Comparison of ENCODE assay signal across 1 cellular context in genomic region chr4:2536193-2537010, GRCh38.
TF ChIP-seq lines count a peak whose summit lies in the region.

A gene with protein sequence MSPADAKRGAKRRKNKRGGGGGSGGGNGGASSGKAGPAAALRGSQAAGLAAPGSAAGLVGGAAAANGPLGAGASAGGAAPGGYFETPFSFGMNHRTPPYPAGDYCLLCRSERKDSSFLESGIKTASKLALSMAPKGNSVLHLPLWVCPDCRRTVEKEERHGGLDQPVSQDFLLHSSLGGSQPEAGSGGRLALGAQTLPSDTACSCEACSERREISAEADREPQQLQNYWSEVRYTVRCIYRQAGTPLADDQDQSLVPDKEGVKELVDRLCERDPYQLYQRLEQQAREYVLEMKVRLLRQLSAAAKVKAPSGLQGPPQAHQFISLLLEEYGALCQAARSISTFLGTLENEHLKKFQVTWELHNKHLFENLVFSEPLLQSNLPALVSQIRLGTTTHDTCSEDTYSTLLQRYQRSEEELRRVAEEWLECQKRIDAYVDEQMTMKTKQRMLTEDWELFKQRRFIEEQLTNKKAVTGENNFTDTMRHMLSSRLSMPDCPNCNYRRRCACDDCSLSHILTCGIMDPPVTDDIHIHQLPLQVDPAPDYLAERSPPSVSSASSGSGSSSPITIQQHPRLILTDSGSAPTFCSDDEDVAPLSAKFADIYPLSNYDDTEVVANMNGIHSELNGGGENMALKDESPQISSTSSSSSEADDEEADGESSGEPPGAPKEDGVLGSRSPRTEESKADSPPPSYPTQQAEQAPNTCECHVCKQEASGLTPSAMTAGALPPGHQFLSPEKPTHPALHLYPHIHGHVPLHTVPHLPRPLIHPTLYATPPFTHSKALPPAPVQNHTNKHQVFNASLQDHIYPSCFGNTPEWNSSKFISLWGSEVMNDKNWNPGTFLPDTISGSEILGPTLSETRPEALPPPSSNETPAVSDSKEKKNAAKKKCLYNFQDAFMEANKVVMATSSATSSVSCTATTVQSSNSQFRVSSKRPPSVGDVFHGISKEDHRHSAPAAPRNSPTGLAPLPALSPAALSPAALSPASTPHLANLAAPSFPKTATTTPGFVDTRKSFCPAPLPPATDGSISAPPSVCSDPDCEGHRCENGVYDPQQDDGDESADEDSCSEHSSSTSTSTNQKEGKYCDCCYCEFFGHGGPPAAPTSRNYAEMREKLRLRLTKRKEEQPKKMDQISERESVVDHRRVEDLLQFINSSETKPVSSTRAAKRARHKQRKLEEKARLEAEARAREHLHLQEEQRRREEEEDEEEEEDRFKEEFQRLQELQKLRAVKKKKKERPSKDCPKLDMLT (N-terminal part only) (plus strand): TSS chr4:2536647. CDS start chr4:2536916, 269 bp downstream.

TF ChIP-seq in HepG2, 621 proteins besides CTCF, POLR2A, EP300 and RAD21 (continued from another document and continues in another):
- TF ChIP-seq, protein P1, sequence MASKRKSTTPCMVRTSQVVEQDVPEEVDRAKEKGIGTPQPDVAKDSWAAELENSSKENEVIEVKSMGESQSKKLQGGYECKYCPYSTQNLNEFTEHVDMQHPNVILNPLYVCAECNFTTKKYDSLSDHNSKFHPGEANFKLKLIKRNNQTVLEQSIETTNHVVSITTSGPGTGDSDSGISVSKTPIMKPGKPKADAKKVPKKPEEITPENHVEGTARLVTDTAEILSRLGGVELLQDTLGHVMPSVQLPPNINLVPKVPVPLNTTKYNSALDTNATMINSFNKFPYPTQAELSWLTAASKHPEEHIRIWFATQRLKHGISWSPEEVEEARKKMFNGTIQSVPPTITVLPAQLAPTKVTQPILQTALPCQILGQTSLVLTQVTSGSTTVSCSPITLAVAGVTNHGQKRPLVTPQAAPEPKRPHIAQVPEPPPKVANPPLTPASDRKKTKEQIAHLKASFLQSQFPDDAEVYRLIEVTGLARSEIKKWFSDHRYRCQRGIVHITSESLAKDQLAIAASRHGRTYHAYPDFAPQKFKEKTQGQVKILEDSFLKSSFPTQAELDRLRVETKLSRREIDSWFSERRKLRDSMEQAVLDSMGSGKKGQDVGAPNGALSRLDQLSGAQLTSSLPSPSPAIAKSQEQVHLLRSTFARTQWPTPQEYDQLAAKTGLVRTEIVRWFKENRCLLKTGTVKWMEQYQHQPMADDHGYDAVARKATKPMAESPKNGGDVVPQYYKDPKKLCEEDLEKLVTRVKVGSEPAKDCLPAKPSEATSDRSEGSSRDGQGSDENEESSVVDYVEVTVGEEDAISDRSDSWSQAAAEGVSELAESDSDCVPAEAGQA (IDR thresholded peaks at IDR 0.05; ENCODE audit: low read depth) = peak; percentile 83
- TF ChIP-seq, protein P1 (CRISPR knock-in tag; IDR thresholded peaks at IDR 0.05; ENCODE audit: borderline replicate concordance) = no peak
- TF ChIP-seq ARID4A (CRISPR knock-in tag; IDR thresholded peaks at IDR 0.05; ENCODE audit: borderline replicate concordance) = peak; percentile 67; the same call in 1 of the 2 replicates
- no peak for TF ChIP-seq DPF2 (CRISPR knock-in tag; IDR thresholded peaks at IDR 0.05; ENCODE audit: borderline replicate concordance, low read depth)
- no peak; the same call in 1 of the 2 replicates for TF ChIP-seq DR1 (CRISPR knock-in tag; IDR thresholded peaks at IDR 0.05)
- TF ChIP-seq, protein P2, sequence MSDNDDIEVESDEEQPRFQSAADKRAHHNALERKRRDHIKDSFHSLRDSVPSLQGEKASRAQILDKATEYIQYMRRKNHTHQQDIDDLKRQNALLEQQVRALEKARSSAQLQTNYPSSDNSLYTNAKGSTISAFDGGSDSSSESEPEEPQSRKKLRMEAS (IDR thresholded peaks at IDR 0.05) = no peak; the same call in 1 of the 2 replicates
- peak; percentile 47; the same call in 1 of the 2 replicates for TF ChIP-seq ERF (CRISPR knock-in tag; IDR thresholded peaks at IDR 0.05)
- peak; percentile 70 for TF ChIP-seq ATF3 (CRISPR knock-in tag; IDR thresholded peaks at IDR 0.05)
- TF ChIP-seq ZNF775 (CRISPR knock-in tag; IDR thresholded peaks at IDR 0.05; ENCODE audit: borderline replicate concordance) = no peak
- no peak; the same call in 1 of the 2 replicates for TF ChIP-seq KMT2A (CRISPR knock-in tag; IDR thresholded peaks at IDR 0.05)
- peak; percentile 15 for TF ChIP-seq ZBTB25 (CRISPR knock-in tag; IDR thresholded peaks at IDR 0.05)
- peak; percentile 96 for TF ChIP-seq GMEB1 (CRISPR knock-in tag; IDR thresholded peaks at IDR 0.05; ENCODE audit: borderline replicate concordance)
- no peak for TF ChIP-seq ZNF337 (CRISPR knock-in tag; IDR thresholded peaks at IDR 0.05; ENCODE audit: borderline replicate concordance, low read depth)
- TF ChIP-seq GABPB1 (CRISPR knock-in tag; IDR thresholded peaks at IDR 0.05) = peak; percentile 87
- peak; percentile 50 for TF ChIP-seq NFYC (CRISPR knock-in tag; IDR thresholded peaks at IDR 0.05)
- TF ChIP-seq ZBTB1 (CRISPR knock-in tag; IDR thresholded peaks at IDR 0.05; ENCODE audit: borderline replicate concordance) = no peak
- TF ChIP-seq ZC3H13 (CRISPR knock-in tag; IDR thresholded peaks at IDR 0.05) = peak; percentile 2; the same call in 1 of the 2 replicates
- TF ChIP-seq ZNF225 (CRISPR knock-in tag; IDR thresholded peaks at IDR 0.05) = no peak
- TF ChIP-seq, protein P3, sequence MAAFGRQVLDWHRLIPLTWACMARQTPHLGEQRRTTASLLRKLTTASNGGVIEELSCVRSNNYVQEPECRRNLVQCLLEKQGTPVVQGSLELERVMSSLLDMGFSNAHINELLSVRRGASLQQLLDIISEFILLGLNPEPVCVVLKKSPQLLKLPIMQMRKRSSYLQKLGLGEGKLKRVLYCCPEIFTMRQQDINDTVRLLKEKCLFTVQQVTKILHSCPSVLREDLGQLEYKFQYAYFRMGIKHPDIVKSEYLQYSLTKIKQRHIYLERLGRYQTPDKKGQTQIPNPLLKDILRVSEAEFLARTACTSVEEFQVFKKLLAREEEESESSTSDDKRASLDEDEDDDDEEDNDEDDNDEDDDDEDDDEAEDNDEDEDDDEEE (CRISPR knock-in tag; IDR thresholded peaks at IDR 0.05) = no peak
- TF ChIP-seq HNRNPK (IDR thresholded peaks at IDR 0.05; ENCODE audit: low read depth, low read length, poor library complexity, severe bottlenecking) = peak; percentile 74
- no peak for TF ChIP-seq ZNF550 (CRISPR knock-in tag; IDR thresholded peaks at IDR 0.05; ENCODE audit: borderline replicate concordance)
- TF ChIP-seq TCF12 (IDR thresholded peaks at IDR 0.05) = no peak
- no peak for TF ChIP-seq TCF12 (CRISPR knock-in tag; IDR thresholded peaks at IDR 0.05)
- no peak for TF ChIP-seq HNF4G (IDR thresholded peaks at IDR 0.05; ENCODE audit: borderline replicate concordance, low read depth, low read length)
- TF ChIP-seq HNF4G (CRISPR knock-in tag; IDR thresholded peaks at IDR 0.05; ENCODE audit: borderline replicate concordance, low read depth) = no peak
- TF ChIP-seq SNAPC2 (CRISPR knock-in tag; IDR thresholded peaks at IDR 0.05) = no peak
- TF ChIP-seq ELF4 (CRISPR knock-in tag; IDR thresholded peaks at IDR 0.05; ENCODE audit: borderline replicate concordance) = no peak
- no peak for TF ChIP-seq ETV5 (CRISPR knock-in tag; IDR thresholded peaks at IDR 0.05; ENCODE audit: borderline replicate concordance)
- no peak for TF ChIP-seq SMC3 (IDR thresholded peaks at IDR 0.05; ENCODE audit: low read length)
- TF ChIP-seq IRF2 (CRISPR knock-in tag; IDR thresholded peaks at IDR 0.05) = peak; percentile 72
- no peak for TF ChIP-seq ZNF577 (CRISPR knock-in tag; IDR thresholded peaks at IDR 0.05; ENCODE audit: borderline replicate concordance, low read depth)
- TF ChIP-seq HNRNPUL1 (IDR thresholded peaks at IDR 0.05; ENCODE audit: low read depth, low read length) = no peak
